18 cellular contexts compared by ENCODE assay signal in genomic region chr3:175255698-175256097, GRCh38.
DNase-seq lines count a peak whose midpoint lies in the region; ATAC-seq and TF ChIP-seq lines count a peak whose summit lies in the region.
"Had no signal": no experiment of that assay in that cellular context is flagged by ENCODE, and none has a peak within 500 bp of the region (broad histone marks: within the 10 kb centered on the region; RNA-seq: fewer than 3 reads in every experiment).

No MANE protein-coding gene starts in this region.

- H3K4me3 ChIP-seq in right atrium auricular region (no peak overlapping the region), fibroblast of lung (replicated peaks in 1 of 4; ENCODE audit: control extremely low read depth in 1 of 4, insufficient read depth in 1 of 4, low read depth in 3 of 4, low read length in 4 of 4) (no peak overlapping the region)
- H3K4me3 ChIP-seq: upper lobe of left lung had no signal

- no peaks in the 10 kb centered on the region for H4K20me1 ChIP-seq in fibroblast of lung (ENCODE audit: control insufficient read depth, extremely low read depth, insufficient read depth, low read length)

- H3K9ac ChIP-seq in fibroblast of lung (ENCODE audit: insufficient read depth, low read length), result no peak overlapping the region

- H3K9me3 ChIP-seq in right atrium auricular region (no peaks in the 10 kb centered on the region), fibroblast of lung (ENCODE audit: control insufficient read depth, insufficient read depth, low read depth, low read length) (no peaks in the 10 kb centered on the region)
- H3K9me3 ChIP-seq: upper lobe of left lung had no signal

- TF ChIP-seq CTCF in right atrium auricular region (IDR thresholded peaks at IDR 0.05) (no peak), fibroblast of lung (conservative IDR thresholded peaks at IDR 0.05 in 1 of 2, IDR thresholded peaks at IDR 0.05 in 1 of 2; ENCODE audit: low read depth in 1 of 2, low read length in 2 of 2) (no peak)

- no peak for DNase-seq in Right ventricle myocardium inferior (ENCODE audit: missing footprints)
- DNase-seq in right atrium auricular region (ENCODE audit: low spot score), result no peak
- peak; percentile 6 for DNase-seq in RPMI7951 (ENCODE audit: low read depth)
- peak; percentile 73 to 90 for DNase-seq in fibroblast of lung (ENCODE audit: low read depth in 2 of 2)
- peak; percentile 39 for DNase-seq in stromal cell of bone marrow (ENCODE audit: low read depth)
- DNase-seq in NCI-H1694 (lab: John Stamatoyannopoulos, UW), result no peak
- DNase-seq: activated CD4-positive, alpha-beta T cell treated with anti-CD3 and anti-CD28 coated beads for 36 hours; aorta; DMS153; effector memory CD8-positive, alpha-beta T cell; GOT3; mesendoderm; NCI-H1417; nucleus accumbens; SW 1271; upper lobe of left lung had no signal

- H3K4me2 ChIP-seq in fibroblast of lung (ENCODE audit: extremely low read depth, insufficient read depth, low read length), result no peak overlapping the region

- H2AFZ ChIP-seq in fibroblast of lung (ENCODE audit: low read length), result no peak overlapping the region

- H3K4me1 ChIP-seq in right atrium auricular region (no peaks in the 10 kb centered on the region), fibroblast of lung (ENCODE audit: control insufficient read depth, extremely low read depth, insufficient read depth, low read length) (peaks cover 2% of the 10 kb centered on the region)
- H3K4me1 ChIP-seq: upper lobe of left lung had no signal

- peak; percentile 83 for ATAC-seq in Right ventricle myocardium inferior
- ATAC-seq in HG03521 (IDR thresholded peaks at IDR 0.05; ENCODE audit: unreplicated experiment), result no peak
- ATAC-seq in GM19395 (IDR thresholded peaks at IDR 0.05; ENCODE audit: unreplicated experiment), result no peak
- ATAC-seq: activated CD4-positive, alpha-beta T cell treated with anti-CD3 and anti-CD28 coated beads for 36 hours; effector memory CD8-positive, alpha-beta T cell had no signal

- intact Hi-C loops in Right ventricle myocardium inferior (cut with DNase I), result no loop called here

- no peaks in the 10 kb centered on the region for H3K79me2 ChIP-seq in fibroblast of lung (ENCODE audit: control insufficient read depth, insufficient read depth, low read length)

- no peak overlapping the region for H3K27ac ChIP-seq in right atrium auricular region
- no peak overlapping the region for H3K27ac ChIP-seq in fibroblast of lung (ENCODE audit: insufficient read depth, low read length)
- H3K27ac ChIP-seq: upper lobe of left lung had no signal

- H3K36me3 ChIP-seq in right atrium auricular region, result no peaks in the 10 kb centered on the region
- no peaks in the 10 kb centered on the region for H3K36me3 ChIP-seq in fibroblast of lung (ENCODE audit: control insufficient read depth, insufficient read depth, low read length)
- H3K36me3 ChIP-seq: upper lobe of left lung had no signal

- H3K27me3 ChIP-seq in right atrium auricular region, result no peaks in the 10 kb centered on the region
- H3K27me3 ChIP-seq in fibroblast of lung (ENCODE audit: control insufficient read depth, insufficient read depth, low read length), result no peaks in the 10 kb centered on the region
- H3K27me3 ChIP-seq: upper lobe of left lung had no signal

Comparison
In these comparisons a context has a peak if more than half of its experiments do, and no peak if none do; other contexts are left out.
1. DNase-seq: peak in RPMI7951 (single experiment), fibroblast of lung (2 of 2) and stromal cell of bone marrow (single experiment); none in Right ventricle myocardium inferior (single experiment), right atrium auricular region (single experiment) and NCI-H1694 (single experiment).